In genomic region chr1:1406101-1406820, GRCh38 we compare ENCODE assay signal across 1 cellular context.
A peak's percentile ranks its signal among the peaks of the same experiment; 100 is the strongest.
TF ChIP-seq lines count a peak whose summit lies in the region.

No MANE protein-coding gene starts in this region.

TF ChIP-seq in K562, 482 proteins besides CTCF, POLR2A, EP300 and RAD21 (continued from another document):
- TF ChIP-seq NFXL1 (CRISPR knock-in tag; IDR thresholded peaks at IDR 0.05) (no peak), HCFC1 (IDR thresholded peaks at IDR 0.05; ENCODE audit: low read depth, low read length) (no peak), ELF4 (CRISPR knock-in tag; IDR thresholded peaks at IDR 0.05) (no peak; the same call in 1 of the 2 replicates), RREB1 (CRISPR knock-in tag; IDR thresholded peaks at IDR 0.05) (no peak), ZNF212 (CRISPR knock-in tag; IDR thresholded peaks at IDR 0.05) (no peak), ETV5 (CRISPR knock-in tag; IDR thresholded peaks at IDR 0.05; ENCODE audit: low read depth) (no peak), ZNF79 (CRISPR knock-in tag; IDR thresholded peaks at IDR 0.05; ENCODE audit: low read depth) (no peak), ZNF23 (CRISPR knock-in tag; IDR thresholded peaks at IDR 0.05) (no peak), ARHGAP35 (IDR thresholded peaks at IDR 0.05; ENCODE audit: partially characterized antibody) (no peak), ETS2 (tag; IDR thresholded peaks at IDR 0.05; ENCODE audit: borderline replicate concordance, poor library complexity, severe bottlenecking) (no peak), ZBTB11 (CRISPR knock-in tag; IDR thresholded peaks at IDR 0.05) (no peak), ELF1 (tag; IDR thresholded peaks at IDR 0.05) (no peak), SREBF2 (CRISPR knock-in tag; IDR thresholded peaks at IDR 0.05) (no peak), SIN3A (IDR thresholded peaks at IDR 0.05; ENCODE audit: borderline replicate concordance in 2 of 2, control insufficient read depth in 1 of 2, low read depth in 2 of 2, low read length in 2 of 2) (peak in 1 of 2 experiments; percentile 58; a peak in 1 of 4 replicates), PKNOX1 (IDR thresholded peaks at IDR 0.05) (no peak), ARID2 (IDR thresholded peaks at IDR 0.05) (no peak), MAX (CRISPR knock-in tag; IDR thresholded peaks at IDR 0.05) (peak; percentile 53; the same call in 1 of the 2 replicates), CC2D1A (IDR thresholded peaks at IDR 0.05) (no peak), CTCFL (IDR thresholded peaks at IDR 0.05; ENCODE audit: borderline replicate concordance, insufficient read depth, low read depth, low read length, poor library complexity, severe bottlenecking) (no peak), SAFB2 (IDR thresholded peaks at IDR 0.05; ENCODE audit: borderline replicate concordance, low read depth, low read length, severe bottlenecking) (no peak), ZBTB12 (CRISPR knock-in tag; IDR thresholded peaks at IDR 0.05) (no peak), BRCA1 (IDR thresholded peaks at IDR 0.05) (no peak), BRCA1 (CRISPR knock-in tag; IDR thresholded peaks at IDR 0.05) (0 out of 2 replicates have a peak, but pooled peaks have one; percentile 88), PRMT5 (CRISPR knock-in tag; IDR thresholded peaks at IDR 0.05) (no peak), RB1 (IDR thresholded peaks at IDR 0.05; ENCODE audit: low read depth) (no peak; the same call in 1 of the 2 replicates), PTTG1 (tag; IDR thresholded peaks at IDR 0.05; ENCODE audit: low read depth) (no peak), SP2 (IDR thresholded peaks at IDR 0.05; ENCODE audit: extremely low read depth, low read depth, low read length, poor library complexity, severe bottlenecking) (peak; percentile 9), CREBBP (IDR thresholded peaks at IDR 0.05; ENCODE audit: low read depth, low read length) (no peak), TBL1XR1 (IDR thresholded peaks at IDR 0.05; ENCODE audit: low read length in 2 of 2) (no peak), HOXB6 (CRISPR knock-in tag; IDR thresholded peaks at IDR 0.05; ENCODE audit: borderline replicate concordance) (no peak), ZEB2 (IDR thresholded peaks at IDR 0.05) (no peak), GABPB1 (CRISPR knock-in tag; IDR thresholded peaks at IDR 0.05) (no peak), TFE3 (CRISPR knock-in tag; IDR thresholded peaks at IDR 0.05) (no peak), FOXJ3 (CRISPR knock-in tag; IDR thresholded peaks at IDR 0.05) (no peak), NELFE (IDR thresholded peaks at IDR 0.05; ENCODE audit: insufficient read depth, insufficient read length) (no peak), PHB2 (IDR thresholded peaks at IDR 0.05; ENCODE audit: low read depth) (no peak), CHD1 (IDR thresholded peaks at IDR 0.05; ENCODE audit: low read length) (no peak), SAFB (IDR thresholded peaks at IDR 0.05; ENCODE audit: borderline replicate concordance, low read depth, low read length) (0 out of 2 replicates have a peak, but pooled peaks have one; percentile 7)
- TF ChIP-seq, protein P1, sequence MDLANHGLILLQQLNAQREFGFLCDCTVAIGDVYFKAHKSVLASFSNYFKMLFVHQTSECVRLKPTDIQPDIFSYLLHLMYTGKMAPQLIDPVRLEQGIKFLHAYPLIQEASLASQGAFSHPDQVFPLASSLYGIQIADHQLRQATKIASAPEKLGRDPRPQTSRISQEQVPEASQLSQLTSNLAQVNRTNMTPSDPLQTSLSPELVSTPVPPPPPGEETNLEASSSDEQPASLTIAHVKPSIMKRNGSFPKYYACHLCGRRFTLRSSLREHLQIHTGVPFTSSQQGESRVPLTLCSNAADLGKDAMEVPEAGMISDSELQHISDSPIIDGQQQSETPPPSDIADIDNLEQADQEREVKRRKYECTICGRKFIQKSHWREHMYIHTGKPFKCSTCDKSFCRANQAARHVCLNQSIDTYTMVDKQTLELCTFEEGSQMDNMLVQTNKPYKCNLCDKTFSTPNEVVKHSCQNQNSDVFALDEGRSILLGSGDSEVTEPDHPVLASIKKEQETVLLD (IDR thresholded peaks at IDR 0.05): peak; percentile 23; the same call in 1 of the 2 replicates
- TF ChIP-seq, protein P2, sequence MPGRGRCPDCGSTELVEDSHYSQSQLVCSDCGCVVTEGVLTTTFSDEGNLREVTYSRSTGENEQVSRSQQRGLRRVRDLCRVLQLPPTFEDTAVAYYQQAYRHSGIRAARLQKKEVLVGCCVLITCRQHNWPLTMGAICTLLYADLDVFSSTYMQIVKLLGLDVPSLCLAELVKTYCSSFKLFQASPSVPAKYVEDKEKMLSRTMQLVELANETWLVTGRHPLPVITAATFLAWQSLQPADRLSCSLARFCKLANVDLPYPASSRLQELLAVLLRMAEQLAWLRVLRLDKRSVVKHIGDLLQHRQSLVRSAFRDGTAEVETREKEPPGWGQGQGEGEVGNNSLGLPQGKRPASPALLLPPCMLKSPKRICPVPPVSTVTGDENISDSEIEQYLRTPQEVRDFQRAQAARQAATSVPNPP (IDR thresholded peaks at IDR 0.05; ENCODE audit: borderline replicate concordance, insufficient read depth, insufficient read length): no peak
- TF ChIP-seq, protein P3, sequence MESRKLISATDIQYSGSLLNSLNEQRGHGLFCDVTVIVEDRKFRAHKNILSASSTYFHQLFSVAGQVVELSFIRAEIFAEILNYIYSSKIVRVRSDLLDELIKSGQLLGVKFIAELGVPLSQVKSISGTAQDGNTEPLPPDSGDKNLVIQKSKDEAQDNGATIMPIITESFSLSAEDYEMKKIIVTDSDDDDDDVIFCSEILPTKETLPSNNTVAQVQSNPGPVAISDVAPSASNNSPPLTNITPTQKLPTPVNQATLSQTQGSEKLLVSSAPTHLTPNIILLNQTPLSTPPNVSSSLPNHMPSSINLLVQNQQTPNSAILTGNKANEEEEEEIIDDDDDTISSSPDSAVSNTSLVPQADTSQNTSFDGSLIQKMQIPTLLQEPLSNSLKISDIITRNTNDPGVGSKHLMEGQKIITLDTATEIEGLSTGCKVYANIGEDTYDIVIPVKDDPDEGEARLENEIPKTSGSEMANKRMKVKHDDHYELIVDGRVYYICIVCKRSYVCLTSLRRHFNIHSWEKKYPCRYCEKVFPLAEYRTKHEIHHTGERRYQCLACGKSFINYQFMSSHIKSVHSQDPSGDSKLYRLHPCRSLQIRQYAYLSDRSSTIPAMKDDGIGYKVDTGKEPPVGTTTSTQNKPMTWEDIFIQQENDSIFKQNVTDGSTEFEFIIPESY (CRISPR knock-in tag; IDR thresholded peaks at IDR 0.05): peak; percentile 73; the same call in 1 of the 2 replicates
TF ChIP-seq in K562: peak in this region for 16.
